8 cellular contexts compared by ENCODE assay signal in the genomic region with DNA sequence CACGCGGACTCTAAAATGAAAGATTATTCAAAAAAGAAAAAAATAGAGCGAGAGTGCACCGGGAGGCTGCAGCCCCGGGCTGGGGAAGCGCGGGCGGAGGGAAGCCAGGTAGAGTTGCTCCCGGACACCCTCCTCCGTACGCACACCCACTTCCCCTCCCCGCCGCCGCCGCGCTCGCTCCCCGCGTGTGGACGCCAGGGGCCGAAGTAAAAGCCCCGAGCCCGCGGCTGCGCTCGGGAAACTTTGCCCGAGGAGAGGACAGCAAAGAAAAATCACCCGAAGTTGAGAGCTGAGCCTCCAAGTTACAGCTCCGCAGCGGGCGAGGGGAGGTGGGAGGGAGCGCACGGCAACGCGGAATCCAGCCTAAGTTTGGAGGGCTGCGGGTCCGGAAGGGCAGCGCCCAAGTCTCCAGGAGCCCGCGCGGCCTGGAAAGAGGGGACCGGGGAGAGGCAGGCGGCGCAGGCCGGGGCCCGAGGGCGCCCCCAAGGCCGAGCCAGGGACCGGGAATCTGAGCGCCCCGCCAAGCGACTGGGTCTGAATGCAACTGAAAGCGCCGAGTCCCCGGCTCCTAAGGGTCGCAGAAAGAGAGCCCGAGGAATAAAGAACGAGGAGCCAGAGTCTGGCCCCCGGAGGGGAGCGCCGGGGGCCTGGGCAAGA. TPM values are rescaled to one million over a fixed set of nuclear protein-coding genes. Genes with fewer than 3 reads are reported as not detected.
DNase-seq lines count a peak whose midpoint lies in the region; ATAC-seq, FAIRE-seq and TF ChIP-seq lines count a peak whose summit lies in the region.

No MANE protein-coding gene starts in this region.

- H3K27ac ChIP-seq in IMR-90 (ENCODE audit: insufficient read depth, low read length) (no peak overlapping the region), pancreas (peak overlapping the region; percentile 84 to 92 (median 91))

- no peak overlapping the region for H3K14ac ChIP-seq in IMR-90 (replicated peaks; ENCODE audit: low read depth, low read length)

- H3K27me3 ChIP-seq in IMR-90 (ENCODE audit: control insufficient read depth, insufficient read depth, low read length), result peaks cover 57% of the 10 kb centered on the region
- H3K27me3 ChIP-seq in pancreas, result no peaks in the 10 kb centered on the region

- ATAC-seq in activated CD4-positive, alpha-beta T cell treated with anti-CD3 and anti-CD28 coated beads for 36 hours, result no peak
- peak; percentile 3 for ATAC-seq in IMR-90 (ENCODE audit: low read depth)
- ATAC-seq in activated CD8-positive, alpha-beta T cell treated with anti-CD3 and anti-CD28 coated beads, Interleukin-2, amount 10 ng/mL, durations not matched to agents 7 days and 5 days, result no peak
- peak; percentile 23 for ATAC-seq in Right ventricle myocardium inferior
- ATAC-seq in pancreas, result peak; percentile 25 to 46 (median 30)
- ATAC-seq in GM19324 (IDR thresholded peaks at IDR 0.05; ENCODE audit: low FRiP score, unreplicated experiment), result no peak

- no peak overlapping the region for H3K9ac ChIP-seq in IMR-90 (ENCODE audit: low read depth, low read length)

- no peak overlapping the region for H3K23ac ChIP-seq in IMR-90 (ENCODE audit: low read depth, low read length)

- peak; percentile 44 for DNase-seq in activated CD4-positive, alpha-beta T cell treated with anti-CD3 and anti-CD28 coated beads for 36 hours
- no peak for DNase-seq in activated CD4-positive, alpha-beta T cell treated with anti-CD3 and anti-CD28 coated beads, Interleukin-2, amount 50 U/mL, for 1 hour
- DNase-seq in IMR-90 (no peak), Right ventricle myocardium inferior (ENCODE audit: missing footprints) (peak; percentile 88), pancreas (peak; percentile 62 to 87 (median 68)), mesenteric fat pad (ENCODE audit: low spot score) (no peak)
- DNase-seq in activated CD8-positive, alpha-beta T cell treated with anti-CD3 and anti-CD28 coated beads, Interleukin-2, amount 10 ng/mL, durations not matched to agents 7 days and 5 days, result peak; percentile 31

- H3K4me1 ChIP-seq in IMR-90 (ENCODE audit: control insufficient read depth, insufficient read depth, low read length) (no peaks in the 10 kb centered on the region), pancreas (peaks cover 0 to 5% (median 0%) of the 10 kb centered on the region in 3 donors)

- TF ChIP-seq CTCF in IMR-90 (conservative IDR thresholded peaks at IDR 0.05; ENCODE audit: low read depth, low read length) (no peak), pancreas (IDR thresholded peaks at IDR 0.05) (no peak)

- no peak for TF ChIP-seq POLR2A in IMR-90 (IDR thresholded peaks at IDR 0.05; ENCODE audit: low read depth, low read length)

- dilution Hi-C loops in IMR-90 (cut with HindIII; ENCODE audit: low sequenced_read_pairs, unreplicated experiment), result no loop called here

- intact Hi-C loops in activated CD4-positive, alpha-beta T cell treated with anti-CD3 and anti-CD28 coated beads for 36 hours (cut with DNase I, micrococcal nuclease), result loop anchor here (5.0 to 10.0 kb wide), 3 partner anchors 981 to 1529 kb away; a partner anchor contains a TSS
- intact Hi-C loops in IMR-90 (cut with micrococcal nuclease) (loop anchor here (10.0 kb wide), 1 partner anchor 1979 kb away; no protein-coding TSS in a partner anchor), Right ventricle myocardium inferior (cut with DNase I) (loop anchor here (5.0 to 10.0 kb wide), 5 partner anchors 237 to 1249 kb away; no protein-coding TSS in a partner anchor), pancreas (cut with DNase I) (no loop called here)

- H3K4me3 Mint-ChIP-seq in activated CD4-positive, alpha-beta T cell treated with anti-CD3 and anti-CD28 coated beads for 36 hours, result peak overlapping the region; percentile 72
- peak overlapping the region; percentile 72 for H3K4me3 Mint-ChIP-seq in activated CD8-positive, alpha-beta T cell treated with anti-CD3 and anti-CD28 coated beads, Interleukin-2, amount 10 ng/mL, durations not matched to agents 7 days and 5 days

- H3K18ac ChIP-seq in IMR-90 (ENCODE audit: low read depth, low read length), result no peak overlapping the region

- no peak overlapping the region for H3K27ac Mint-ChIP-seq in activated CD4-positive, alpha-beta T cell treated with anti-CD3 and anti-CD28 coated beads for 36 hours
- no peak overlapping the region for H3K27ac Mint-ChIP-seq in activated CD8-positive, alpha-beta T cell treated with anti-CD3 and anti-CD28 coated beads, Interleukin-2, amount 10 ng/mL, durations not matched to agents 7 days and 5 days

- no peak overlapping the region for H2AK9ac ChIP-seq in IMR-90 (replicated peaks; ENCODE audit: low read depth, low read length, poor library complexity)

- peak overlapping the region; percentile 39 for H3K4me3 ChIP-seq in IMR-90 (ENCODE audit: insufficient read depth, low read depth, low read length)
- H3K4me3 ChIP-seq in pancreas, result peak overlapping the region; percentile 62 to 76 (median 68)

- H2BK120ac ChIP-seq in IMR-90 (ENCODE audit: low read depth, low read length), result no peak overlapping the region

- 0% methylated on average over 41 of the region's 61 CpGs; no CpG with 5 or more reads in 1 of the 2 experiments for WGBS in IMR-90 (ENCODE audit: extremely low coverage in 2 of 2, insufficient read length in 1 of 2), 2 experiments
- 0% methylated on average over 61 of the region's 61 CpGs for WGBS in pancreas, 2 donors

- H2AK5ac ChIP-seq in IMR-90 (ENCODE audit: low read depth, low read length), result no peak overlapping the region

- H4K91ac ChIP-seq in IMR-90 (ENCODE audit: insufficient read depth, low read depth, low read length), result no peak overlapping the region

- H3K9me3 Mint-ChIP-seq in activated CD4-positive, alpha-beta T cell treated with anti-CD3 and anti-CD28 coated beads for 36 hours (ENCODE audit: low read depth), result no peaks in the 10 kb centered on the region
- no peaks in the 10 kb centered on the region for H3K9me3 Mint-ChIP-seq in activated CD8-positive, alpha-beta T cell treated with anti-CD3 and anti-CD28 coated beads, Interleukin-2, amount 10 ng/mL, durations not matched to agents 7 days and 5 days (ENCODE audit: insufficient read depth)

- no peak overlapping the region for H4K5ac ChIP-seq in IMR-90 (ENCODE audit: low read depth, low read length)

- H3K4me2 ChIP-seq in IMR-90 (ENCODE audit: low read depth, low read length), result peak overlapping the region; percentile 61

- no peaks in the 10 kb centered on the region for H3K9me3 ChIP-seq in IMR-90 (ENCODE audit: control insufficient read depth, insufficient read depth, low read length)
- no peaks in the 10 kb centered on the region for H3K9me3 ChIP-seq in pancreas

- FAIRE-seq in pancreas (lab: Jason Lieb, UNC), result no peak

- POLR2A ChIA-PET in activated CD4-positive, alpha-beta T cell treated with anti-CD3 and anti-CD28 coated beads for 36 hours (lab: Charles Lee), result no interaction called here
- POLR2A ChIA-PET in IMR-90 (lab: Charles Lee; ENCODE audit: unreplicated experiment), result no interaction called here
- POLR2A ChIA-PET in activated CD8-positive, alpha-beta T cell treated with anti-CD3 and anti-CD28 coated beads, Interleukin-2, amount 10 ng/mL, durations not matched to agents 7 days and 5 days (lab: Charles Lee), result no interaction called here

- BruUV-seq in IMR-90 (replicated peaks; lab: Mats Ljungman, UMichigan), result no TSS peak

- no peaks in the 10 kb centered on the region for H3K9me1 ChIP-seq in IMR-90 (ENCODE audit: insufficient read depth, low read length)

- no peaks in the 10 kb centered on the region for H3K36me3 ChIP-seq in IMR-90 (ENCODE audit: control insufficient read depth, insufficient read depth, low read length)
- H3K36me3 ChIP-seq in pancreas, result no peaks in the 10 kb centered on the region

- TF ChIP-seq RAD21 in IMR-90 (IDR thresholded peaks at IDR 0.05; ENCODE audit: low read length), result no peak

- no peak overlapping the region for H2BK20ac ChIP-seq in IMR-90 (ENCODE audit: low read depth, low read length)

- no peaks in the 10 kb centered on the region for H3K79me1 ChIP-seq in IMR-90 (ENCODE audit: low read depth in 1 of 2, low read length in 2 of 2)

- H2AFZ ChIP-seq in IMR-90 (replicated peaks; ENCODE audit: low read length, poor library complexity), result peak overlapping the region; percentile 93

- H2BK5ac ChIP-seq in IMR-90 (ENCODE audit: low read depth, low read length, poor library complexity, severe bottlenecking), result no peak overlapping the region

- in situ Hi-C loops in IMR-90 (cut with MboI; ENCODE audit: low sequenced_read_pairs), result no loop called here

- CTCF ChIA-PET in activated CD4-positive, alpha-beta T cell treated with anti-CD3 and anti-CD28 coated beads for 36 hours (lab: Charles Lee), result interaction anchor here (0.6 to 1.6 kb wide), 3 partner anchors 28 to 267 kb away, joined by 3 to 6 read pairs (median 3); no protein-coding TSS in a partner anchor
- CTCF ChIA-PET in IMR-90 (lab: Yijun Ruan, JAX), result interaction anchor here (0.8 kb wide), 1 partner anchor 12 kb away, joined by 3 read pairs; no protein-coding TSS in a partner anchor
- CTCF ChIA-PET in activated CD8-positive, alpha-beta T cell treated with anti-CD3 and anti-CD28 coated beads, Interleukin-2, amount 10 ng/mL, durations not matched to agents 7 days and 5 days (lab: Charles Lee), result no interaction called here

- no peaks in the 10 kb centered on the region for H4K20me1 ChIP-seq in IMR-90 (ENCODE audit: insufficient read depth, low read length)

- no peak overlapping the region for H3K56ac ChIP-seq in IMR-90 (ENCODE audit: extremely low read depth, insufficient read depth, low read length)

- H4K8ac ChIP-seq in IMR-90 (ENCODE audit: low read depth in 2 of 2, low read length in 2 of 2), result no peak overlapping the region

- H3K4me1 Mint-ChIP-seq in activated CD4-positive, alpha-beta T cell treated with anti-CD3 and anti-CD28 coated beads for 36 hours, result peaks cover 40% of the 10 kb centered on the region
- peaks cover 43% of the 10 kb centered on the region for H3K4me1 Mint-ChIP-seq in activated CD8-positive, alpha-beta T cell treated with anti-CD3 and anti-CD28 coated beads, Interleukin-2, amount 10 ng/mL, durations not matched to agents 7 days and 5 days (ENCODE audit: low read depth)

- H3K36me3 Mint-ChIP-seq in activated CD4-positive, alpha-beta T cell treated with anti-CD3 and anti-CD28 coated beads for 36 hours (ENCODE audit: low read depth), result no peaks in the 10 kb centered on the region
- H3K36me3 Mint-ChIP-seq in activated CD8-positive, alpha-beta T cell treated with anti-CD3 and anti-CD28 coated beads, Interleukin-2, amount 10 ng/mL, durations not matched to agents 7 days and 5 days (ENCODE audit: low read depth), result no peaks in the 10 kb centered on the region

- H3K4ac ChIP-seq in IMR-90 (ENCODE audit: low read depth, low read length), result no peak overlapping the region

- peaks cover 39% of the 10 kb centered on the region for H3K27me3 Mint-ChIP-seq in activated CD4-positive, alpha-beta T cell treated with anti-CD3 and anti-CD28 coated beads for 36 hours
- H3K27me3 Mint-ChIP-seq in activated CD8-positive, alpha-beta T cell treated with anti-CD3 and anti-CD28 coated beads, Interleukin-2, amount 10 ng/mL, durations not matched to agents 7 days and 5 days (ENCODE audit: low read depth), result peaks cover 61% of the 10 kb centered on the region

- H2BK15ac ChIP-seq in IMR-90 (ENCODE audit: low read depth, low read length), result no peak overlapping the region

RNA-seq across cellular contexts. Expression of a gene that starts 0.7 kb away (rescaled TPM):
- under 1 TPM; 0.57 to 0.98 TPM for total RNA-seq in activated CD4-positive, alpha-beta T cell treated with anti-CD3 and anti-CD28 coated beads for 36 hours
- 1.1 and 1.7 TPM in 2 replicates for total RNA-seq in IMR-90 (2012; rRNA removed)
- polyA plus RNA-seq in IMR-90 (2012; rRNA removed), result 1.0 and 1.2 TPM in 2 replicates
- 0.51 and 0.54 TPM in 2 replicates for polyA plus RNA-seq in IMR-90 (2012; cell fraction: cytosol; rRNA removed)
- 0.81 and 2.6 TPM in 2 replicates for polyA plus RNA-seq in IMR-90 (2012; cell fraction: nucleus; rRNA removed; ENCODE audit: low replicate concordance)
- under 1 TPM in 1 of 2 experiments, not detected in 1; 0.03 TPM for total RNA-seq in activated CD8-positive, alpha-beta T cell treated with anti-CD3 and anti-CD28 coated beads, Interleukin-2, amount 10 ng/mL, durations not matched to agents 7 days and 5 days
- 37.5 TPM for total RNA-seq in Right ventricle myocardium inferior
- 10 to 100 TPM in 5 of 6 donors, 1 to 10 TPM in 1; 9.4 to 16.1 (median 13.3) TPM for total RNA-seq in pancreas
- polyA plus RNA-seq in pancreas, result 1 to 10 TPM; 4.4 to 8.1 TPM
- 0.64 TPM for total RNA-seq in mesenteric fat pad

Comparison
In these comparisons a context has a peak if more than half of its experiments do, and no peak if none do; other contexts are left out.
1. DNase-seq: peak in activated CD4-positive, alpha-beta T cell treated with anti-CD3 and anti-CD28 coated beads for 36 hours (single experiment), activated CD8-positive, alpha-beta T cell treated with anti-CD3 and anti-CD28 coated beads, Interleukin-2, amount 10 ng/mL, durations not matched to agents 7 days and 5 days (single experiment), Right ventricle myocardium inferior (single experiment) and pancreas (6 of 6); none in activated CD4-positive, alpha-beta T cell treated with anti-CD3 and anti-CD28 coated beads, Interleukin-2, amount 50 U/mL, for 1 hour (single experiment), IMR-90 (single experiment) and mesenteric fat pad (single experiment).
2. ATAC-seq: peak in IMR-90 (single experiment), Right ventricle myocardium inferior (single experiment) and pancreas (4 of 4); none in activated CD4-positive, alpha-beta T cell treated with anti-CD3 and anti-CD28 coated beads for 36 hours (single experiment), activated CD8-positive, alpha-beta T cell treated with anti-CD3 and anti-CD28 coated beads, Interleukin-2, amount 10 ng/mL, durations not matched to agents 7 days and 5 days (single experiment) and GM19324 (single experiment).
3. intact Hi-C loops: an anchor here in activated CD4-positive, alpha-beta T cell treated with anti-CD3 and anti-CD28 coated beads for 36 hours (5.0 to 10.0 kb wide), IMR-90 (10.0 kb wide) and Right ventricle myocardium inferior (5.0 to 10.0 kb wide); none called in pancreas.